Comparison of ENCODE assay signal across 26 cellular contexts in genomic region chr11:93485983-93486382, GRCh38.
"Had no signal": no experiment of that assay in that cellular context is flagged by ENCODE, and none has a peak within 500 bp of the region (broad histone marks: within the 10 kb centered on the region; RNA-seq: fewer than 3 reads in every experiment).

No MANE protein-coding gene starts in this region.

- DNase-seq: activated CD4-positive, alpha-beta memory T cell treated with anti-CD3 and anti-CD28 coated beads for 36 hours; activated CD4-positive, alpha-beta T cell treated with anti-CD3 and anti-CD28 coated beads for 36 hours; activated CD4-positive, alpha-beta T cell treated with anti-CD3 and anti-CD28 coated beads, Interleukin-2, amount 10 ng/mL, durations not matched to agents 24 days and 14 days; activated CD4-positive, CD25-positive, alpha-beta regulatory T cell; activated CD4-positive, CD25-positive, alpha-beta regulatory T cell treated with anti-CD3 and anti-CD28 coated beads, Interleukin-2, amount 50 U/mL, for 72 hours; activated CD8-positive, alpha-beta memory T cell treated with anti-CD3 and anti-CD28 coated beads, Interleukin-2, amount 10 ng/mL, durations not matched to agents 7 days and 5 days; activated CD8-positive, alpha-beta memory T cell treated with anti-CD3 and anti-CD28 coated beads, Interleukin-2, amount 50 U/mL, for 4 hours; activated CD8-positive, alpha-beta T cell treated with anti-CD3 and anti-CD28 coated beads, Interleukin-2, amount 10 ng/mL, durations not matched to agents 7 days and 5 days; activated gamma-delta T cell; activated naive CD4-positive, alpha-beta T cell; activated naive CD4-positive, alpha-beta T cell treated with anti-CD3 and anti-CD28 coated beads, Interleukin-2, amount 10 ng/mL, durations not matched to agents 7 days and 5 days; activated naive CD8-positive, alpha-beta T cell treated with anti-CD3 and anti-CD28 coated beads, Interleukin-2, amount 10 ng/mL, durations not matched to agents 7 days and 5 days; activated T-cell treated with anti-CD3 and anti-CD28 coated beads, Interleukin-2, amount 50 U/mL, for 1 hour; activated T-cell treated with anti-CD3 and anti-CD28 coated beads, Interleukin-2, amount 50 U/mL, for 72 hours; dorsolateral prefrontal cortex; effector memory CD4-positive, alpha-beta T cell; endodermal cell; esophagus squamous epithelium; head of caudate nucleus; T-helper 1 cell; T-helper 17 cell; T1000 had no signal

- H3K9me3 ChIP-seq: ascending aorta, breast epithelium, esophagus squamous epithelium had no signal

- H3K27ac ChIP-seq: ascending aorta, breast epithelium, coronary artery, dorsolateral prefrontal cortex, esophagus squamous epithelium had no signal

- H3K27me3 ChIP-seq: ascending aorta, breast epithelium, dorsolateral prefrontal cortex, esophagus squamous epithelium had no signal

- H3K36me3 ChIP-seq: breast epithelium had no signal

- H3K4me3 ChIP-seq: ascending aorta, breast epithelium, coronary artery, dorsolateral prefrontal cortex, esophagus squamous epithelium had no signal

- H3K4me1 ChIP-seq: ascending aorta, breast epithelium had no signal

- ATAC-seq: activated CD4-positive, alpha-beta T cell treated with anti-CD3 and anti-CD28 coated beads for 36 hours; activated CD8-positive, alpha-beta memory T cell treated with anti-CD3 and anti-CD28 coated beads, Interleukin-2, amount 10 ng/mL, durations not matched to agents 7 days and 5 days; activated CD8-positive, alpha-beta T cell treated with anti-CD3 and anti-CD28 coated beads, Interleukin-2, amount 10 ng/mL, durations not matched to agents 7 days and 5 days; activated naive CD4-positive, alpha-beta T cell treated with anti-CD3 and anti-CD28 coated beads, Interleukin-2, amount 50 U/mL, for 72 hours; activated T-cell treated with anti-CD3 and anti-CD28 coated beads, Interleukin-2, amount 50 U/mL, for 72 hours; T-helper 17 cell had no signal
